ENCODE assay signal across 10 cellular contexts in the genomic region with DNA sequence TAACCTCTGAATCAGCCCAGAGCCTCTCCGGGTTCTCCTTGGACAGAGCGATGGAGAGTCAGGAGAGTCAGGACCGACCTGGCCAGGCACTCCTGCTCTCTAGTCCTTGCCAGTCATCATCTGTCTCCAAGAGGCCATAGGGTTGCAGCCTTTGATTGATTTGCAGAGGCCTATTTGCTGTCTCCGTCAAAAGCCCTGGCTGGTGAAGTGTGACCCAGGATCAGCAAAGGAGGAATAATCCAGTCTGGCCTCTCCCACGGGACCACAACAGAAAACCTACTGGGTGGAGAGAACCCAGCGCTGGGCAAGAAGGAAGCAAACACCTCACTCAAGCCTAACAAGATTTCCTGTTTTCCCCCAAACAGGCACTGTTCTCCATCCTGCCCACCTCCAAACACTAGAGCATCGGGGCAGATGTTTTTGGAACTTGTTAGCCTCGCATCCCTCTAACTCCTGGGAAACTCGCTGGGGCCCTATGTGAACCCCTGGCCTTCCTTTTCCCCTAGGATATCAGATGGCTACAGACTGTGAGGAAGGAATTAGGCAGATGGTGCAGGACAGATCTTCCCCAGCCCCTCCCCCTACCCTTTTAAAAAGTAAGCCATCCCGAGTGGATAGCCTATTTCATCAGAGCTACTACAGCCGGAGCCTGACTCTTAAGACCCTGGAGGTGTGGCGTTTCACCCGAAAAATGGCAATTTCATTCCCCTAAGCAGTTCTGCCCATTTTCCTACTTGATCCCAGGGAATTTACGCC. TPM values are rescaled to one million over a fixed set of nuclear protein-coding genes. Genes with fewer than 3 reads are reported as not detected.
A peak's percentile ranks its signal among the peaks of the same experiment; 100 is the strongest.
DNase-seq lines count a peak whose midpoint lies in the region; ATAC-seq and TF ChIP-seq lines count a peak whose summit lies in the region.
"Had no signal": no experiment of that assay in that cellular context is flagged by ENCODE, and none has a peak within 500 bp of the region (broad histone marks: within the 10 kb centered on the region; RNA-seq: fewer than 3 reads in every experiment).

No MANE protein-coding gene starts in this region.

- no peaks in the 10 kb centered on the region for H3K9me3 Mint-ChIP-seq in osteocyte (ENCODE audit: unreplicated experiment)

- H3K36me3 Mint-ChIP-seq in osteocyte (ENCODE audit: unreplicated experiment): peaks cover 11% of the 10 kb centered on the region

- no peak for DNase-seq in DND-41
- DNase-seq in NCI-H2171 treated with DMSO at 0.1 percent for 48 hours (lab: John Stamatoyannopoulos, UW): peak; percentile 49
- DNase-seq in esophagus squamous epithelium (lab: John Stamatoyannopoulos, UW): no peak
- no peak for DNase-seq in osteocyte (ENCODE audit: extremely low spot score, unreplicated experiment)
- no peak for DNase-seq in NCI-H446 treated with DMSO at 0.1 percent for 48 hours (lab: John Stamatoyannopoulos, UW)
- DNase-seq in foreskin melanocyte: no peak
- DNase-seq in NCI-H1105 treated with DMSO at 0.1 percent for 48 hours (lab: John Stamatoyannopoulos, UW): no peak
- DNase-seq in Kasumi-1 (lab: John Stamatoyannopoulos, UW): no peak
- DNase-seq: NCI-H748 treated with DMSO at 0.1 percent for 48 hours, pancreas had no signal

- no peaks in the 10 kb centered on the region for H3K27me3 Mint-ChIP-seq in osteocyte (ENCODE audit: unreplicated experiment)

- H3K4me2 ChIP-seq in DND-41 (ENCODE audit: insufficient read depth, low read length): no peak overlapping the region

- H3K36me3 ChIP-seq in DND-41 (ENCODE audit: insufficient read depth, low read length): peaks cover 12% of the 10 kb centered on the region; the same call in 1 of the 2 replicates
- peaks cover 0 to 29% (median 0%) of the 10 kb centered on the region in 3 donors for H3K36me3 ChIP-seq in esophagus squamous epithelium

- H3K79me2 ChIP-seq in DND-41 (ENCODE audit: insufficient read depth, low read length): no peaks in the 10 kb centered on the region

- H3K27me3 ChIP-seq in DND-41 (ENCODE audit: insufficient read depth, low read length, poor library complexity) (no peaks in the 10 kb centered on the region), esophagus squamous epithelium (no peaks in the 10 kb centered on the region)
- H3K27me3 ChIP-seq: pancreas had no signal

- H3K27ac ChIP-seq in DND-41 (ENCODE audit: low read length) (peak overlapping the region; percentile 63), esophagus squamous epithelium (peak overlapping the region; percentile 9 to 74 (median 54))
- H3K27ac ChIP-seq: pancreas had no signal

- TF ChIP-seq POLR2A in esophagus squamous epithelium (IDR thresholded peaks at IDR 0.05): no peak

- H3K4me3 ChIP-seq in DND-41 (ENCODE audit: low read depth in 1 of 2, low read length in 2 of 2) (no peak overlapping the region), esophagus squamous epithelium (no peak overlapping the region)
- H3K4me3 ChIP-seq: pancreas had no signal

- peaks cover 24% of the 10 kb centered on the region for H3K4me1 ChIP-seq in DND-41 (ENCODE audit: insufficient read depth, low read length)
- peaks cover 0 to 29% (median 9%) of the 10 kb centered on the region in 3 donors for H3K4me1 ChIP-seq in esophagus squamous epithelium

- peaks cover 23% of the 10 kb centered on the region for H3K4me1 Mint-ChIP-seq in osteocyte (ENCODE audit: unreplicated experiment)

- TF ChIP-seq CTCF in DND-41 (IDR thresholded peaks at IDR 0.05; ENCODE audit: borderline replicate concordance, extremely low read depth, low read length, poor library complexity, severe bottlenecking) (no peak), esophagus squamous epithelium (IDR thresholded peaks at IDR 0.05) (no peak), osteocyte (IDR thresholded peaks at IDR 0.05) (no peak)

- ATAC-seq in DND-41 (ENCODE audit: insufficient read depth, low read depth): no peak

- H4K20me1 ChIP-seq in DND-41 (ENCODE audit: insufficient read depth, low read length): no peaks in the 10 kb centered on the region; the same call in 1 of the 2 replicates

- peak overlapping the region; percentile 76 for H3K27ac Mint-ChIP-seq in osteocyte (ENCODE audit: unreplicated experiment)

- H3K9ac ChIP-seq in DND-41 (ENCODE audit: low read depth, low read length): no peak overlapping the region

- H2AFZ ChIP-seq in DND-41 (ENCODE audit: low read depth, low read length): no peak overlapping the region

- WGBS in esophagus squamous epithelium, 2 donors: 83 to 88% methylated on average over 9 to 12 of the region's 14 CpGs

- H3K9me3 ChIP-seq in DND-41 (ENCODE audit: insufficient read depth, low read length, severe bottlenecking): no peaks in the 10 kb centered on the region
- H3K9me3 ChIP-seq in esophagus squamous epithelium: no peaks in the 10 kb centered on the region
- H3K9me3 ChIP-seq: pancreas had no signal

- H3K4me3 Mint-ChIP-seq in osteocyte (ENCODE audit: unreplicated experiment): no peak overlapping the region

- intact Hi-C loops in esophagus squamous epithelium (cut with DNase I): no loop called here

RNA-seq across cellular contexts. Expression of a gene that starts 54.3 kb away (rescaled TPM):
- 10 to 100 TPM in 1 of 4 donors, 1 to 10 TPM in 3; 5.0 to 22.3 (median 7.6) TPM for total RNA-seq in esophagus squamous epithelium
- 21.2 and 23.9 TPM in 2 replicates for total RNA-seq in osteocyte
